ENCODE assay signal across 9 cellular contexts in genomic region chr11:121249039-121249663, GRCh38. TPM values are rescaled to one million over a fixed set of nuclear protein-coding genes. Genes with fewer than 3 reads are reported as not detected.
DNase-seq lines count a peak whose midpoint lies in the region; ATAC-seq and TF ChIP-seq lines count a peak whose summit lies in the region.
"Had no signal": no experiment of that assay in that cellular context is flagged by ENCODE, and none has a peak within 500 bp of the region (broad histone marks: within the 10 kb centered on the region; RNA-seq: fewer than 3 reads in every experiment).

No MANE protein-coding gene starts in this region.

- peak; percentile 55 for ATAC-seq in WTC11
- ATAC-seq in GM19328 (IDR thresholded peaks at IDR 0.05; ENCODE audit: unreplicated experiment): no peak
- no peak for ATAC-seq in HG03139 (IDR thresholded peaks at IDR 0.05; ENCODE audit: unreplicated experiment)

- H3K9me3 Mint-ChIP-seq in WTC11: peaks cover 14% of the 10 kb centered on the region

- POLR2A ChIA-PET in WTC11 (lab: Charles Lee): no interaction called here

- H3K27me3 ChIP-seq in cardiac muscle cell: no peaks in the 10 kb centered on the region
- H3K27me3 ChIP-seq in sigmoid colon: no peaks in the 10 kb centered on the region

- H3K4me1 ChIP-seq in cardiac muscle cell (ENCODE audit: low read depth) (peaks cover 32% of the 10 kb centered on the region), sigmoid colon (no peaks in the 10 kb centered on the region)

- H3K4me1 Mint-ChIP-seq in WTC11: peaks cover 22% of the 10 kb centered on the region

- peak; percentile 84 for TF ChIP-seq CTCF in AG10803 (conservative IDR thresholded peaks at IDR 0.05; ENCODE audit: low read length)
- peak; percentile 74; the same call in 2 of the 3 replicates for TF ChIP-seq CTCF in GM12872 (IDR thresholded peaks at IDR 0.05; ENCODE audit: insufficient read depth, low read depth, low read length)
- peak; percentile 46 for TF ChIP-seq CTCF in WTC11 (IDR thresholded peaks at IDR 0.05)
- TF ChIP-seq CTCF in cardiac muscle cell (IDR thresholded peaks at IDR 0.05; ENCODE audit: low read depth, low read length): peak; percentile 81
- TF ChIP-seq CTCF in sigmoid colon (IDR thresholded peaks at IDR 0.05): peak; percentile 50 to 74 (median 71)

- no peak overlapping the region for H3K4me3 ChIP-seq in AG10803 (ENCODE audit: low read length)
- no peak overlapping the region for H3K4me3 ChIP-seq in cardiac muscle cell
- no peak overlapping the region for H3K4me3 ChIP-seq in sigmoid colon
- H3K4me3 ChIP-seq: skin epidermis had no signal

- no peak overlapping the region for H3K4me3 Mint-ChIP-seq in WTC11

- DNase-seq in AG10803 (ENCODE audit: low read depth) (peak; percentile 51), NAMALWA (ENCODE audit: low spot score) (peak; percentile 66), WTC11 (ENCODE audit: low spot score) (no peak), cardiac muscle cell (ENCODE audit: low read depth in 1 of 2, low spot score in 1 of 2) (peak; percentile 53 to 56), sigmoid colon (no peak)

- no peak for TF ChIP-seq POLR2A in sigmoid colon (IDR thresholded peaks at IDR 0.05)

- H3K36me3 ChIP-seq in cardiac muscle cell (no peaks in the 10 kb centered on the region), sigmoid colon (no peaks in the 10 kb centered on the region)

- H3K9me3 ChIP-seq in cardiac muscle cell (ENCODE audit: low read depth): no peaks in the 10 kb centered on the region
- no peaks in the 10 kb centered on the region for H3K9me3 ChIP-seq in sigmoid colon

- no peak for TF ChIP-seq EP300 in sigmoid colon (IDR thresholded peaks at IDR 0.05)

- intact Hi-C loops in sigmoid colon (cut with DNase I): loop anchor here (1.0 to 5.0 kb wide), 2 partner anchors 43 to 342 kb away; partner anchors contain the start of gene SC5D

- H3K27me3 Mint-ChIP-seq in WTC11 (ENCODE audit: low read depth): no peaks in the 10 kb centered on the region; the same call in 1 of the 2 replicates

- no peak overlapping the region for H3K27ac ChIP-seq in cardiac muscle cell
- no peak overlapping the region for H3K27ac ChIP-seq in sigmoid colon

- 25 to 34% methylated on average over 7 of the region's 7 CpGs for WGBS in sigmoid colon, 2 donors

- H3K36me3 Mint-ChIP-seq in WTC11: peaks cover 10% of the 10 kb centered on the region

- H3K27ac Mint-ChIP-seq in WTC11: no peak overlapping the region

- CTCF ChIA-PET in WTC11 (lab: Charles Lee): interaction anchor here (1.0 kb wide), 1 partner anchor 20 kb away, joined by 3 read pairs; no protein-coding TSS in a partner anchor

TF ChIP-seq in WTC11, 78 proteins besides CTCF, POLR2A, EP300 and RAD21:
- no peak for TF ChIP-seq ZSCAN18 (CRISPR knock-in tag; IDR thresholded peaks at IDR 0.05)
- TF ChIP-seq HMGA2 (CRISPR knock-in tag; IDR thresholded peaks at IDR 0.05): 0 out of 2 replicates have a peak, but pooled peaks have one; percentile 29
TF ChIP-seq in WTC11: peak in this region for 1.

RNA-seq across cellular contexts. Expression of gene SC5D, which starts 43.4 kb away (rescaled TPM):
- 78.6 to 81.9 TPM (median 79.2 TPM) in 3 replicates for total RNA-seq in WTC11 (2021)
- 246 and 343 TPM in 2 replicates for total RNA-seq in cardiac muscle cell
- 475 and 620 TPM in 2 replicates for polyA plus RNA-seq in cardiac muscle cell
- 10 to 100 TPM; 25.5 to 33.5 (median 29.1) TPM for total RNA-seq in sigmoid colon
- polyA plus RNA-seq in sigmoid colon: 10 to 100 TPM in 2 of 3 donors, 1 to 10 TPM in 1; 6.0 to 27.2 (median 15.5) TPM

Comparison
In these comparisons a context has a peak if more than half of its experiments do, and no peak if none do; other contexts are left out.
1. DNase-seq: peak in AG10803 (single experiment), NAMALWA (single experiment) and cardiac muscle cell (2 of 2); none in WTC11 (single experiment) and sigmoid colon (single experiment).
2. Peak in every context shown above with its lines, with median percentiles within 50 percentile points of each other: CTCF ChIP-seq.